Comparison of ENCODE assay signal across 27 cellular contexts in genomic region chr12:10067259-10067658, GRCh38. TPM values are rescaled to one million over a fixed set of nuclear protein-coding genes. Genes with fewer than 3 reads are reported as not detected.
A peak's percentile ranks its signal among the peaks of the same experiment; 100 is the strongest.
DNase-seq lines count a peak whose midpoint lies in the region; ATAC-seq, FAIRE-seq and TF ChIP-seq lines count a peak whose summit lies in the region.
"Had no signal": no experiment of that assay in that cellular context is flagged by ENCODE, and none has a peak within 500 bp of the region (broad histone marks: within the 10 kb centered on the region; RNA-seq: fewer than 3 reads in every experiment).

No MANE protein-coding gene starts in this region.

- H3K4me3 ChIP-seq in HL-60 (replicated peaks; ENCODE audit: insufficient read depth, low read length) (no peak overlapping the region), astrocyte (ENCODE audit: insufficient read depth, low read depth, low read length) (no peak overlapping the region), lung (no peak overlapping the region), spleen (peak overlapping the region in 1 of 8 donors; percentile 55), osteoblast (ENCODE audit: insufficient read depth, low read length) (no peak overlapping the region)
- H3K4me3 ChIP-seq: neural progenitor cell, prostate gland, SJSA1 had no signal

- WGBS in lung, 2 donors = 66 to 82% methylated on average over 4 of the region's 4 CpGs
- 80 to 91% (median 83%) methylated on average over 4 of the region's 4 CpGs for WGBS in spleen, 5 donors

- TF ChIP-seq POLR2A in spleen (IDR thresholded peaks at IDR 0.05) = no peak

- H3K36me3 ChIP-seq in astrocyte (ENCODE audit: insufficient read depth, low read length) = no peaks in the 10 kb centered on the region
- H3K36me3 ChIP-seq in lung (ENCODE audit: control insufficient read depth in 2 of 2, insufficient read depth in 2 of 2, low read length in 2 of 2) = peaks cover 3 to 5% of the 10 kb centered on the region in 2 donors
- peaks cover 0 to 11% (median 0%) of the 10 kb centered on the region in 6 donors for H3K36me3 ChIP-seq in spleen
- no peaks in the 10 kb centered on the region for H3K36me3 ChIP-seq in osteoblast (ENCODE audit: insufficient read depth, low read length)
- H3K36me3 ChIP-seq: neural progenitor cell, prostate gland, SJSA1 had no signal

- no peaks in the 10 kb centered on the region for H3K36me3 Mint-ChIP-seq in astrocyte (ENCODE audit: low read depth, unreplicated experiment)
- H3K36me3 Mint-ChIP-seq: activated naive CD4-positive, alpha-beta T cell treated with anti-CD3 and anti-CD28 coated beads, Interleukin-2, amount 50 U/mL, for 24 hours; CD4-positive, CD25-positive, alpha-beta regulatory T cell; neural progenitor cell had no signal

- H3K27me3 ChIP-seq in HL-60 (ENCODE audit: insufficient read depth, poor library complexity, severe bottlenecking) = no peaks in the 10 kb centered on the region
- H3K27me3 ChIP-seq in astrocyte (ENCODE audit: insufficient read depth, low read length) = no peaks in the 10 kb centered on the region
- no peaks in the 10 kb centered on the region for H3K27me3 ChIP-seq in lung (ENCODE audit: control insufficient read depth, insufficient read depth)
- no peaks in the 10 kb centered on the region for H3K27me3 ChIP-seq in spleen (replicated peaks in 1 of 7)
- no peaks in the 10 kb centered on the region for H3K27me3 ChIP-seq in osteoblast (ENCODE audit: insufficient read depth, low read length)
- H3K27me3 ChIP-seq: neural progenitor cell had no signal

- H3K27ac Mint-ChIP-seq in astrocyte (ENCODE audit: unreplicated experiment) = no peak overlapping the region
- H3K27ac Mint-ChIP-seq: activated CD4-positive, alpha-beta T cell treated with anti-CD3 and anti-CD28 coated beads, Interleukin-2, amount 10 ng/mL, durations not matched to agents 24 days and 14 days; activated naive CD4-positive, alpha-beta T cell treated with anti-CD3 and anti-CD28 coated beads, Interleukin-2, amount 50 U/mL, for 24 hours; activated T-helper 1 cell treated with anti-CD3 and anti-CD28 coated beads, Interleukin-12 subunit alpha, Interleukin-12 subunit beta, Interleukin-2, Interleukin-4 antibody, amounts not matched to agents 30 ng/mL and 10 ng/mL and 1 ng/mL, durations not matched to agents 14 hours and 24 hours and 36 hours; CD4-positive, CD25-positive, alpha-beta regulatory T cell; neural progenitor cell had no signal

- H3K9ac ChIP-seq in astrocyte (ENCODE audit: low read length) = no peak overlapping the region
- H3K9ac ChIP-seq: neural progenitor cell had no signal

- TF ChIP-seq CTCF in HL-60 (IDR thresholded peaks at IDR 0.05; ENCODE audit: insufficient read depth, low read length) = no peak
- no peak for TF ChIP-seq CTCF in astrocyte (IDR thresholded peaks at IDR 0.05; ENCODE audit: insufficient read depth, low read depth, low read length)
- TF ChIP-seq CTCF in lung (IDR thresholded peaks at IDR 0.05; ENCODE audit: control extremely low read depth, extremely low read depth) = no peak
- TF ChIP-seq CTCF in spleen (IDR thresholded peaks at IDR 0.05 in 8 of 11, conservative IDR thresholded peaks at IDR 0.05 in 3 of 11) = no peak
- TF ChIP-seq CTCF in osteoblast (IDR thresholded peaks at IDR 0.05; ENCODE audit: extremely low read depth, low read depth, low read length) = no peak

- FAIRE-seq in astrocyte (lab: Jason Lieb, UNC) = peak; percentile 20
- FAIRE-seq: GM18507 had no signal

- H3K4me1 Mint-ChIP-seq in astrocyte (ENCODE audit: low read depth, unreplicated experiment) = no peaks in the 10 kb centered on the region
- H3K4me1 Mint-ChIP-seq: activated naive CD4-positive, alpha-beta T cell treated with anti-CD3 and anti-CD28 coated beads, Interleukin-2, amount 50 U/mL, for 24 hours had no signal

- no peaks in the 10 kb centered on the region for H4K20me1 ChIP-seq in astrocyte (ENCODE audit: insufficient read depth, low read length)
- H4K20me1 ChIP-seq in osteoblast (ENCODE audit: insufficient read depth, low read length) = no peaks in the 10 kb centered on the region

- H3K4me3 Mint-ChIP-seq in astrocyte (ENCODE audit: unreplicated experiment) = no peak overlapping the region
- H3K4me3 Mint-ChIP-seq: activated CD4-positive, alpha-beta T cell treated with anti-CD3 and anti-CD28 coated beads, Interleukin-2, amount 10 ng/mL, durations not matched to agents 24 days and 14 days; activated naive CD4-positive, alpha-beta T cell treated with anti-CD3 and anti-CD28 coated beads, Interleukin-2, amount 50 U/mL, for 24 hours; activated T-helper 1 cell treated with anti-CD3 and anti-CD28 coated beads, Interleukin-12 subunit alpha, Interleukin-12 subunit beta, Interleukin-2, Interleukin-4 antibody, amounts not matched to agents 30 ng/mL and 10 ng/mL and 1 ng/mL, durations not matched to agents 14 hours and 24 hours and 36 hours; CD4-positive, CD25-positive, alpha-beta regulatory T cell; neural progenitor cell had no signal

- no peak overlapping the region for H3K4me2 ChIP-seq in astrocyte (ENCODE audit: low read length)
- H3K4me2 ChIP-seq in osteoblast (ENCODE audit: insufficient read depth, low read length) = no peak overlapping the region
- H3K4me2 ChIP-seq: neural progenitor cell had no signal

- H3K27me3 Mint-ChIP-seq in astrocyte (ENCODE audit: low read depth, unreplicated experiment) = no peaks in the 10 kb centered on the region
- H3K27me3 Mint-ChIP-seq: dendritic cell treated with granulocyte-macrophage colony-stimulating factor and Interleukin-4, amounts not matched to agents 40 ng/mL and 50 ng/mL, for 4 days had no signal

- intact Hi-C loops in spleen (cut with DNase I; ENCODE audit: low total_unique reads) = no loop called here

- ATAC-seq in lung (ENCODE audit: insufficient read depth, low FRiP score) (no peak), HG02884 (IDR thresholded peaks at IDR 0.05; ENCODE audit: unreplicated experiment) (no peak)
- ATAC-seq: Panc1 had no signal

- H3K79me2 ChIP-seq in astrocyte (ENCODE audit: insufficient read depth, low read length) (no peaks in the 10 kb centered on the region), osteoblast (ENCODE audit: insufficient read depth, low read length) (no peaks in the 10 kb centered on the region)

- H2AFZ ChIP-seq in astrocyte (ENCODE audit: low read depth, low read length) = no peak overlapping the region
- H2AFZ ChIP-seq in osteoblast (ENCODE audit: low read length) = no peak overlapping the region
- H2AFZ ChIP-seq: neural progenitor cell had no signal

- H3K27ac ChIP-seq in HL-60 (replicated peaks) = peak overlapping the region; percentile 95
- H3K27ac ChIP-seq in astrocyte (ENCODE audit: low read depth, low read length) = no peak overlapping the region
- peak overlapping the region; percentile 59 to 80 for H3K27ac ChIP-seq in lung (ENCODE audit: low read depth in 1 of 2, low read length in 1 of 2)
- peak overlapping the region in 6 of 8 donors; percentile 85 to 89 (median 86) for H3K27ac ChIP-seq in spleen
- no peak overlapping the region for H3K27ac ChIP-seq in osteoblast (ENCODE audit: low read depth, low read length)
- H3K27ac ChIP-seq: epithelial cell of prostate, neural progenitor cell, prostate gland, SJSA1 had no signal

- DNase-seq in HL-60 (ENCODE audit: low read depth in 1 of 2, low spot score in 1 of 2) (no peak), astrocyte (ENCODE audit: low read depth) (no peak), lung (ENCODE audit: low spot score) (no peak), spleen (no peak), osteoblast (ENCODE audit: insufficient read length, low spot score, missing footprints) (no peak), T-helper 9 cell (no peak)
- DNase-seq: activated CD4-positive, alpha-beta T cell treated with anti-CD3 and anti-CD28 coated beads, Interleukin-2, amount 10 ng/mL, durations not matched to agents 24 days and 14 days; caudate nucleus; CD4-positive, CD25-positive, alpha-beta regulatory T cell; H7; NCI-H2081 treated with DMSO at 0.1 percent for 48 hours; NCI-H510A; stimulated activated CD4-positive, alpha-beta T cell treated with anti-CD3 and anti-CD28 coated beads, Interleukin-15, amount 100 ng/mL, for 24 hours; stimulated activated CD8-positive, alpha-beta memory T cell treated with anti-CD3 and anti-CD28 coated beads, Interleukin-4, amount 100 ng/mL, for 48 hours; T-helper 2 cell had no signal

- H3K4me1 ChIP-seq in astrocyte (ENCODE audit: insufficient read depth, low read length) (no peaks in the 10 kb centered on the region), lung (ENCODE audit: control insufficient read depth in 2 of 2, insufficient read depth in 2 of 2, low read length in 2 of 2) (no peaks in the 10 kb centered on the region), spleen (peaks cover 8 to 48% (median 26%) of the 10 kb centered on the region in 6 donors), osteoblast (ENCODE audit: insufficient read depth, low read length) (no peaks in the 10 kb centered on the region)
- H3K4me1 ChIP-seq: prostate gland had no signal

- no peaks in the 10 kb centered on the region for H3K9me3 ChIP-seq in astrocyte (ENCODE audit: insufficient read depth, low read depth, low read length)
- H3K9me3 ChIP-seq in lung (ENCODE audit: control insufficient read depth in 2 of 2, insufficient read depth in 1 of 2, low read length in 1 of 2) = peaks cover 0 to 2% of the 10 kb centered on the region in 2 donors
- no peaks in the 10 kb centered on the region for H3K9me3 ChIP-seq in spleen
- no peaks in the 10 kb centered on the region for H3K9me3 ChIP-seq in osteoblast (ENCODE audit: low read depth, low read length)
- H3K9me3 ChIP-seq: prostate gland, SJSA1 had no signal

- H3K9me3 Mint-ChIP-seq in astrocyte (ENCODE audit: unreplicated experiment) = no peaks in the 10 kb centered on the region
- H3K9me3 Mint-ChIP-seq: activated CD4-positive, alpha-beta T cell treated with anti-CD3 and anti-CD28 coated beads, Interleukin-2, amount 10 ng/mL, durations not matched to agents 24 days and 14 days; activated naive CD4-positive, alpha-beta T cell treated with anti-CD3 and anti-CD28 coated beads, Interleukin-2, amount 50 U/mL, for 24 hours; activated T-helper 1 cell treated with anti-CD3 and anti-CD28 coated beads, Interleukin-12 subunit alpha, Interleukin-12 subunit beta, Interleukin-2, Interleukin-4 antibody, amounts not matched to agents 30 ng/mL and 10 ng/mL and 1 ng/mL, durations not matched to agents 14 hours and 24 hours and 36 hours; dendritic cell treated with granulocyte-macrophage colony-stimulating factor and Interleukin-4, amounts not matched to agents 40 ng/mL and 50 ng/mL, for 4 days; neural progenitor cell had no signal

RNA-seq across cellular contexts. Expression of gene CLEC1A, which starts 31.5 kb away (rescaled TPM):
- total RNA-seq in astrocyte (not detected in 2 replicates), lung (10 to 100 TPM in 1 of 2 donors, 1 to 10 TPM in 1; 7.8 to 18.7 TPM), spleen (10 to 100 TPM in 1 of 7 donors, 1 to 10 TPM in 6; 6.0 to 12.4 (median 7.7) TPM), osteoblast (under 0.01 TPM in 1 of 2 replicates, not detected in the other)
- polyA plus RNA-seq in lung (1 to 10 TPM; 6.8 to 9.9 TPM), spleen (1 to 10 TPM; 1.5 to 4.2 (median 2.4) TPM)
- total RNA-seq: activated CD4-positive, alpha-beta T cell treated with anti-CD3 and anti-CD28 coated beads, Interleukin-2, amount 10 ng/mL, durations not matched to agents 24 days and 14 days; activated T-helper 1 cell treated with anti-CD3 and anti-CD28 coated beads, Interleukin-12 subunit alpha, Interleukin-12 subunit beta, Interleukin-2, Interleukin-4 antibody, amounts not matched to agents 30 ng/mL and 10 ng/mL and 1 ng/mL, durations not matched to agents 14 hours and 24 hours and 36 hours; CD4-positive, CD25-positive, alpha-beta regulatory T cell; G401; H7; MCF 10A; SJSA1 had no signal
- polyA plus RNA-seq: CD4-positive, CD25-positive, alpha-beta regulatory T cell had no signal

RNA-seq across cellular contexts. Expression of gene CLEC9A, which starts 36.8 kb away (rescaled TPM):
- total RNA-seq in astrocyte (not detected in 2 replicates), lung (under 1 TPM; 0.12 to 0.60 TPM), spleen (1 to 10 TPM in 4 of 7 donors, under 1 TPM in 3; 0.28 to 3.7 (median 1.3) TPM), osteoblast (not detected in 2 replicates)
- polyA plus RNA-seq in lung (under 1 TPM; 0.14 to 0.52 TPM), spleen (1 to 10 TPM in 1 of 3 donors, under 1 TPM in 1, not detected in 1; 0.43 to 1.1 TPM)
- total RNA-seq: activated CD4-positive, alpha-beta T cell treated with anti-CD3 and anti-CD28 coated beads, Interleukin-2, amount 10 ng/mL, durations not matched to agents 24 days and 14 days; activated T-helper 1 cell treated with anti-CD3 and anti-CD28 coated beads, Interleukin-12 subunit alpha, Interleukin-12 subunit beta, Interleukin-2, Interleukin-4 antibody, amounts not matched to agents 30 ng/mL and 10 ng/mL and 1 ng/mL, durations not matched to agents 14 hours and 24 hours and 36 hours; CD4-positive, CD25-positive, alpha-beta regulatory T cell; G401; H7; MCF 10A; SJSA1 had no signal
- polyA plus RNA-seq: CD4-positive, CD25-positive, alpha-beta regulatory T cell had no signal

RNA-seq across cellular contexts. Expression of gene CLEC12B, which starts 56.8 kb away (rescaled TPM):
- 0.14 TPM in 1 of 2 replicates, not detected in the other for total RNA-seq in astrocyte
- 1 to 10 TPM; 2.6 to 3.2 TPM for total RNA-seq in lung
- 1 to 10 TPM in 1 of 2 donors, under 1 TPM in 1; 0.41 to 2.5 TPM for polyA plus RNA-seq in lung
- 10 to 100 TPM in 1 of 7 donors, 1 to 10 TPM in 6; 1.1 to 11.0 (median 1.6) TPM for total RNA-seq in spleen
- polyA plus RNA-seq in spleen = 1 to 10 TPM in 1 of 3 donors, under 1 TPM in 2; 0.20 to 1.9 (median 0.22) TPM
- not detected in 2 replicates for total RNA-seq in osteoblast
- total RNA-seq: activated CD4-positive, alpha-beta T cell treated with anti-CD3 and anti-CD28 coated beads, Interleukin-2, amount 10 ng/mL, durations not matched to agents 24 days and 14 days; activated T-helper 1 cell treated with anti-CD3 and anti-CD28 coated beads, Interleukin-12 subunit alpha, Interleukin-12 subunit beta, Interleukin-2, Interleukin-4 antibody, amounts not matched to agents 30 ng/mL and 10 ng/mL and 1 ng/mL, durations not matched to agents 14 hours and 24 hours and 36 hours; CD4-positive, CD25-positive, alpha-beta regulatory T cell; G401; H7; MCF 10A; SJSA1 had no signal
- polyA plus RNA-seq: CD4-positive, CD25-positive, alpha-beta regulatory T cell had no signal

Comparison
In these comparisons a context has a peak if more than half of its experiments do, and no peak if none do; other contexts are left out.
1. H3K27ac ChIP-seq: peak in HL-60 (single experiment), lung (2 of 2) and spleen (6 of 8); none in astrocyte (single experiment) and osteoblast (single experiment).